ENCODE assay signal across 32 cellular contexts in the genomic region with DNA sequence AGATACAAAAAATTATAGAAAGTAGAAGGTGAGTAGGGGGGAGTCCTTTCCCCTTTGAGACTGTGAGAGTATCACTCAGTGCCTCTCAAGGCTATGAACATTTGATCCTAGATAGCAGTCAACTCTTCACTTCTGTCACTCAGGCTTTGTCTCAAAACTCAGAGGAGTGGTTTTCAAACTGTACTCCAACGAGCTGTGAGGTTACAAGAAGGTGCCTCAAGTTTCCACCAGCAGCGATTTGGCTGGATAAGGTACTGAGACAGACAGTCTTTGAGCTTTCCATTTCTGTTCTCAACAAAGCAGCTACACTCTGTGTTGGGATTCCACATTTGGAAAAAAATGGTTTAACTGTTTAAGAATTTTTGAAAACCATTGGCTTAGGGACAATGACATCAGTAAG.
"Had no signal": no experiment of that assay in that cellular context is flagged by ENCODE, and none has a peak within 500 bp of the region (broad histone marks: within the 10 kb centered on the region; RNA-seq: fewer than 3 reads in every experiment).

No MANE protein-coding gene starts in this region.

- H3K4me2 ChIP-seq: KMS-11, PC-9 had no signal

- H3K27ac ChIP-seq: brain microvascular endothelial cell, KMS-11, PC-9, RWPE1 had no signal

- H3K27me3 ChIP-seq: brain microvascular endothelial cell had no signal

- DNase-seq: activated CD4-positive, alpha-beta T cell treated with anti-CD3 and anti-CD28 coated beads for 36 hours; activated CD4-positive, alpha-beta T cell treated with anti-CD3 and anti-CD28 coated beads, Interleukin-2, amount 10 ng/mL, durations not matched to agents 7 days and 5 days; activated CD4-positive, alpha-beta T cell treated with anti-CD3 and anti-CD28 coated beads, Interleukin-2, amount 50 U/mL, for 48 hours; activated CD8-positive, alpha-beta T cell treated with anti-CD3 and anti-CD28 coated beads, Interleukin-2, amount 10 ng/mL, durations not matched to agents 7 days and 5 days; activated gamma-delta T cell treated with Interleukin-2 at 50 U/mL for 16 hours; activated naive CD4-positive, alpha-beta T cell treated with anti-CD3 and anti-CD28 coated beads for 36 hours; activated naive CD8-positive, alpha-beta T cell treated with anti-CD3 and anti-CD28 coated beads, Interleukin-2, amount 50 U/mL, for 24 hours; activated T-cell treated with anti-CD3 and anti-CD28 coated beads, Interleukin-2, amount 50 U/mL, for 24 hours; aorta; brain microvascular endothelial cell; central memory CD4-positive, alpha-beta T cell; NCI-H1048; NCI-H1105 treated with DMSO at 0.1 percent for 48 hours; NCI-H1436; NCI-H1694; NCI-H1930; NCI-H2081 treated with DMSO at 0.1 percent for 48 hours; NCI-H2171; NCI-H510A; NCI-H526; NCI-H748 treated with DMSO at 0.1 percent for 48 hours; NK-92 treated with Interleukin-12 subunit alpha and Interleukin-12 subunit beta, amount 100 ng/mL, for 24 hours; PC-9; SW 1271; T1000 had no signal

- ATAC-seq: activated CD4-positive, alpha-beta T cell treated with anti-CD3 and anti-CD28 coated beads for 36 hours; activated CD4-positive, CD25-positive, alpha-beta regulatory T cell treated with anti-CD3 and anti-CD28 coated beads, Interleukin-2, amount 50 U/mL, for 24 hours; activated CD8-positive, alpha-beta T cell treated with anti-CD3 and anti-CD28 coated beads, Interleukin-2, amount 10 ng/mL, durations not matched to agents 7 days and 5 days; activated naive CD8-positive, alpha-beta T cell treated with anti-CD3 and anti-CD28 coated beads, Interleukin-2, amount 50 U/mL, for 24 hours; Right ventricle myocardium inferior; WTC11 had no signal

- FAIRE-seq: colon, RCC 7860 had no signal

- H3K4me3 ChIP-seq: PC-9 had no signal

- H3K9ac ChIP-seq: KMS-11 had no signal

- H2AFZ ChIP-seq: PC-9 had no signal

- H3K36me3 ChIP-seq: brain microvascular endothelial cell had no signal
